ENCODE assay signal across 8 cellular contexts in the genomic region with DNA sequence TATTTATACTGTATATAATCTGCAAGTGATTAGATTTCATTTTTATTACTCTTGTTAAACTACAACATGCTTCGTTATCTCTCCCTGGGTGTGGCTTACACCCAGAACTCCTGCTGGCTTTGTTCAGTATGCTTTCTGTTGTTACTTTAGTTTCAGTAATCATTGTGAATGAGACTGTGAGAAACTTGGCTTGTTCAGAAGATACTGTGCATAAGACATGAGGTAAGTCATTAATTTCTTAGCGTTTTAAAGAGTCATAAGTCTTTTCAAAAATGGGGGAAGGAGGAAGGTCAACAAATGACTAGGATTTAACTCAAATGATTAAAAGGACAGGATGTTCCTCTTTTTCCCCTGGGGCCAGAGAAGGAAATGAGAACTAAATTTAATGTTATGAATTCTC. TPM values are rescaled to one million over a fixed set of nuclear protein-coding genes. Genes with fewer than 3 reads are reported as not detected.
DNase-seq lines count a peak whose midpoint lies in the region; ATAC-seq and TF ChIP-seq lines count a peak whose summit lies in the region.

No MANE protein-coding gene starts in this region.

- no peaks in the 10 kb centered on the region for H3K36me3 ChIP-seq in heart left ventricle
- no peaks in the 10 kb centered on the region for H3K36me3 ChIP-seq in duodenal mucosa (ENCODE audit: control insufficient read depth in 1 of 2, insufficient read depth in 2 of 2, low read length in 2 of 2)

- intact Hi-C loops in heart left ventricle (cut with DNase I) (no loop called here), Right ventricle myocardium inferior (cut with DNase I) (no loop called here)

- peak overlapping the region; percentile 26 to 41 for H3K9ac ChIP-seq in duodenal mucosa (ENCODE audit: low read depth in 1 of 2, low read length in 2 of 2)

- ATAC-seq in heart left ventricle (peak in 3 of 4 donors; percentile 22 to 59 (median 56)), Right ventricle myocardium inferior (no peak), HG03460 (IDR thresholded peaks at IDR 0.05; ENCODE audit: unreplicated experiment) (peak; percentile 85)

- H3K27ac ChIP-seq in heart left ventricle (peak overlapping the region in 11 of 12 donors; percentile 13 to 75 (median 47)), duodenal mucosa (ENCODE audit: low read depth, low read length) (peak overlapping the region; percentile 28)

- peaks cover 0 to 30% (median 8%) of the 10 kb centered on the region in 12 donors for H3K4me1 ChIP-seq in heart left ventricle
- peaks cover 44 to 55% of the 10 kb centered on the region in 2 donors for H3K4me1 ChIP-seq in duodenal mucosa (ENCODE audit: control insufficient read depth in 1 of 2, insufficient read depth in 2 of 2, low read length in 2 of 2)

- H3K4me3 ChIP-seq in heart left ventricle (no peak overlapping the region), duodenal mucosa (ENCODE audit: low read depth in 1 of 2, low read length in 2 of 2) (peak overlapping the region; percentile 46 to 63)

- H3K9me3 ChIP-seq in heart left ventricle (no peaks in the 10 kb centered on the region), duodenal mucosa (ENCODE audit: control insufficient read depth in 1 of 2, low read length in 2 of 2) (no peaks in the 10 kb centered on the region)

- H3K27me3 ChIP-seq in heart left ventricle (no peaks in the 10 kb centered on the region), duodenal mucosa (ENCODE audit: control insufficient read depth in 1 of 2, insufficient read depth in 2 of 2, low read length in 2 of 2) (no peaks in the 10 kb centered on the region)

- no peak for TF ChIP-seq CTCF in heart left ventricle (IDR thresholded peaks at IDR 0.05)

- TF ChIP-seq POLR2A in heart left ventricle (IDR thresholded peaks at IDR 0.05) = no peak

- DNase-seq in heart left ventricle (no peak), Right ventricle myocardium inferior (ENCODE audit: missing footprints) (no peak), NCI-H446 (lab: John Stamatoyannopoulos, UW) (no peak), SHP77 (lab: John Stamatoyannopoulos, UW) (no peak), RKO (ENCODE audit: low spot score) (no peak)
- no peak for DNase-seq in activated CD4-positive, alpha-beta T cell treated with anti-CD3 and anti-CD28 coated beads for 4 hours

- 21 to 40% (median 33%) methylated on average over 2 of the region's 2 CpGs for WGBS in heart left ventricle, 4 donors

RNA-seq across cellular contexts. Expression of gene ADD3, which starts 11.6 kb away (rescaled TPM):
- total RNA-seq in heart left ventricle (100 to 1,000 TPM in 5 of 9 donors, 10 to 100 TPM in 4; 47.9 to 659 (median 103) TPM), Right ventricle myocardium inferior (121 TPM)
- polyA plus RNA-seq in heart left ventricle = 10 to 100 TPM; 28.8 to 51.8 TPM

Comparison
In these comparisons a context has a peak if more than half of its experiments do, and no peak if none do; other contexts are left out.
1. H3K4me3 ChIP-seq: peak in duodenal mucosa (2 of 2); none in heart left ventricle (0 of 12).